18 cellular contexts compared by ENCODE assay signal in genomic region chr7:136594739-136595144, GRCh38.
"Had no signal": no experiment of that assay in that cellular context is flagged by ENCODE, and none has a peak within 500 bp of the region (broad histone marks: within the 10 kb centered on the region; RNA-seq: fewer than 3 reads in every experiment).

No MANE protein-coding gene starts in this region.

- H3K4me3 Mint-ChIP-seq: activated B cell treated with CpG ODN at 0.5 μM for 24 hours; activated naive CD8-positive, alpha-beta T cell treated with anti-CD3 and anti-CD28 coated beads for 36 hours; activated T-helper 1 cell treated with anti-CD3 and anti-CD28 coated beads, Interleukin-12 subunit alpha, Interleukin-12 subunit beta, Interleukin-2, Interleukin-4 antibody, amounts not matched to agents 30 ng/mL and 10 ng/mL and 1 ng/mL, durations not matched to agents 14 hours and 24 hours and 36 hours; natural killer cell treated with Interleukin-12 subunit alpha and Interleukin-12 subunit beta and Interleukin-15 and Interleukin-18, amount 100 ng/mL, for 72 hours; stimulated activated naive B cell treated with anti-CD40 and anti-IgM and Interleukin-4, amounts not matched to agents 10 μg/mL and 1 μg/mL and 100 μg/mL, for 72 hours had no signal

- H3K27ac ChIP-seq: epithelial cell of prostate, gastrocnemius medialis, heart right ventricle, tibial nerve, vagina had no signal

- H3K9me3 ChIP-seq: gastrocnemius medialis, vagina had no signal

- H3K36me3 Mint-ChIP-seq: activated naive CD8-positive, alpha-beta T cell treated with anti-CD3 and anti-CD28 coated beads for 36 hours; natural killer cell treated with Interleukin-12 subunit alpha and Interleukin-12 subunit beta and Interleukin-15 and Interleukin-18, amount 100 ng/mL, for 72 hours; stimulated activated naive B cell treated with anti-CD40 and anti-IgM and Interleukin-4, amounts not matched to agents 10 μg/mL and 1 μg/mL and 100 μg/mL, for 72 hours had no signal

- H3K27ac Mint-ChIP-seq: activated B cell treated with CpG ODN at 0.5 μM for 24 hours; activated naive CD8-positive, alpha-beta T cell treated with anti-CD3 and anti-CD28 coated beads for 36 hours; activated T-helper 1 cell treated with anti-CD3 and anti-CD28 coated beads, Interleukin-12 subunit alpha, Interleukin-12 subunit beta, Interleukin-2, Interleukin-4 antibody, amounts not matched to agents 30 ng/mL and 10 ng/mL and 1 ng/mL, durations not matched to agents 14 hours and 24 hours and 36 hours; natural killer cell treated with Interleukin-12 subunit alpha and Interleukin-12 subunit beta and Interleukin-15 and Interleukin-18, amount 100 ng/mL, for 72 hours; stimulated activated naive B cell treated with anti-CD40 and anti-IgM and Interleukin-4, amounts not matched to agents 10 μg/mL and 1 μg/mL and 100 μg/mL, for 72 hours had no signal

- H3K4me3 ChIP-seq: gastrocnemius medialis, heart right ventricle, tibial nerve, vagina had no signal

- H3K36me3 ChIP-seq: gastrocnemius medialis, heart right ventricle, tibial nerve, vagina had no signal

- H3K4me1 ChIP-seq: gastrocnemius medialis, heart right ventricle, tibial nerve, vagina had no signal

- H3K9me3 Mint-ChIP-seq: activated naive CD8-positive, alpha-beta T cell treated with anti-CD3 and anti-CD28 coated beads for 36 hours had no signal

- DNase-seq: activated B cell treated with CpG ODN at 0.5 μM for 24 hours; activated CD4-positive, alpha-beta T cell treated with anti-CD3 and anti-CD28 coated beads, Interleukin-2, amount 50 U/mL, for 1 hour; activated CD8-positive, alpha-beta memory T cell treated with anti-CD3 and anti-CD28 coated beads for 24 hours; activated naive CD8-positive, alpha-beta T cell treated with anti-CD3 and anti-CD28 coated beads for 36 hours; anterior cingulate cortex; cerebellar nuclear complex; gastrocnemius medialis; heart right ventricle; stimulated activated CD4-positive, alpha-beta T cell treated with anti-CD3 and anti-CD28 coated beads, Interleukin-4, amount 100 ng/mL, for 1 hour; stimulated activated naive B cell treated with anti-CD40 and anti-IgM and Interleukin-4, amounts not matched to agents 10 μg/mL and 1 μg/mL and 100 μg/mL, for 72 hours; substantia nigra; SW 1271 had no signal

- H3K27me3 Mint-ChIP-seq: activated B cell treated with CpG ODN at 0.5 μM for 24 hours; activated naive CD8-positive, alpha-beta T cell treated with anti-CD3 and anti-CD28 coated beads for 36 hours; natural killer cell treated with Interleukin-12 subunit alpha and Interleukin-12 subunit beta and Interleukin-15 and Interleukin-18, amount 100 ng/mL, for 72 hours; stimulated activated naive B cell treated with anti-CD40 and anti-IgM and Interleukin-4, amounts not matched to agents 10 μg/mL and 1 μg/mL and 100 μg/mL, for 72 hours had no signal

- H3K4me1 Mint-ChIP-seq: activated B cell treated with CpG ODN at 0.5 μM for 24 hours; activated naive CD8-positive, alpha-beta T cell treated with anti-CD3 and anti-CD28 coated beads for 36 hours; stimulated activated naive B cell treated with anti-CD40 and anti-IgM and Interleukin-4, amounts not matched to agents 10 μg/mL and 1 μg/mL and 100 μg/mL, for 72 hours had no signal

- ATAC-seq: gastrocnemius medialis; heart right ventricle; left lobe of liver; natural killer cell treated with Interleukin-12 subunit alpha and Interleukin-12 subunit beta and Interleukin-15 and Interleukin-18, amount 100 ng/mL, for 72 hours; stimulated activated naive B cell treated with anti-CD40 and anti-IgM and Interleukin-4, amounts not matched to agents 10 μg/mL and 1 μg/mL and 100 μg/mL, for 72 hours had no signal

- H3K27me3 ChIP-seq: gastrocnemius medialis, heart right ventricle, tibial nerve, vagina had no signal
